7 cellular contexts compared by ENCODE assay signal in genomic region chr10:124728071-124728829, GRCh38. TPM values are rescaled to one million over a fixed set of nuclear protein-coding genes. Genes with fewer than 3 reads are reported as not detected.
DNase-seq lines count a peak whose midpoint lies in the region; ATAC-seq and TF ChIP-seq lines count a peak whose summit lies in the region.

No MANE protein-coding gene starts in this region.

- H3K4me1 ChIP-seq in hepatocyte (ENCODE audit: insufficient read depth) (peaks cover 38% of the 10 kb centered on the region), BE2C (peaks cover 8% of the 10 kb centered on the region; the same call in 1 of the 2 replicates)

- 78% methylated on average over 14 of the region's 14 CpGs for WGBS in hepatocyte (ENCODE audit: low lambda C conversion rate, missing lambda C conversion rate)

- peak overlapping the region; percentile 55 for H3K27ac ChIP-seq in hepatocyte

- H3K9me3 Mint-ChIP-seq in activated CD4-positive, alpha-beta memory T cell treated with anti-CD3 and anti-CD28 coated beads, Interleukin-2, amount 10 ng/mL, durations not matched to agents 7 days and 5 days, result no peaks in the 10 kb centered on the region
- H3K9me3 Mint-ChIP-seq in stimulated activated memory B cell treated with anti-CD40 and anti-IgM and Interleukin-4, amounts not matched to agents 10 μg/mL and 1 μg/mL and 100 μg/mL, for 72 hours, result no peaks in the 10 kb centered on the region

- H3K27ac Mint-ChIP-seq in activated CD4-positive, alpha-beta memory T cell treated with anti-CD3 and anti-CD28 coated beads, Interleukin-2, amount 10 ng/mL, durations not matched to agents 7 days and 5 days, result peak overlapping the region; percentile 73
- H3K27ac Mint-ChIP-seq in stimulated activated memory B cell treated with anti-CD40 and anti-IgM and Interleukin-4, amounts not matched to agents 10 μg/mL and 1 μg/mL and 100 μg/mL, for 72 hours, result peak overlapping the region; percentile 91

- H3K4me1 Mint-ChIP-seq in activated CD4-positive, alpha-beta memory T cell treated with anti-CD3 and anti-CD28 coated beads, Interleukin-2, amount 10 ng/mL, durations not matched to agents 7 days and 5 days, result peaks cover 91% of the 10 kb centered on the region
- peaks cover 87% of the 10 kb centered on the region for H3K4me1 Mint-ChIP-seq in stimulated activated memory B cell treated with anti-CD40 and anti-IgM and Interleukin-4, amounts not matched to agents 10 μg/mL and 1 μg/mL and 100 μg/mL, for 72 hours

- H3K4me3 Mint-ChIP-seq in activated CD4-positive, alpha-beta memory T cell treated with anti-CD3 and anti-CD28 coated beads, Interleukin-2, amount 10 ng/mL, durations not matched to agents 7 days and 5 days, result no peak overlapping the region
- H3K4me3 Mint-ChIP-seq in stimulated activated memory B cell treated with anti-CD40 and anti-IgM and Interleukin-4, amounts not matched to agents 10 μg/mL and 1 μg/mL and 100 μg/mL, for 72 hours, result peak overlapping the region; percentile 61

- H3K27me3 ChIP-seq in hepatocyte, result no peaks in the 10 kb centered on the region
- H3K27me3 ChIP-seq in BE2C, result no peaks in the 10 kb centered on the region

- peaks cover 12% of the 10 kb centered on the region for H4K20me1 ChIP-seq in hepatocyte (ENCODE audit: insufficient read depth, poor library complexity, severe bottlenecking)

- H3K9me2 ChIP-seq in hepatocyte (replicated peaks; ENCODE audit: insufficient read depth), result no peaks in the 10 kb centered on the region

- no peak overlapping the region for H2AFZ ChIP-seq in hepatocyte

- POLR2A ChIA-PET in activated CD4-positive, alpha-beta memory T cell treated with anti-CD3 and anti-CD28 coated beads, Interleukin-2, amount 10 ng/mL, durations not matched to agents 7 days and 5 days (lab: Charles Lee), result interaction anchor here (1.2 to 12.1 kb wide), 3 partner anchors 8 to 81 kb away, joined by 5 to 238 read pairs (median 5); no protein-coding TSS in a partner anchor

- CTCF ChIA-PET in activated CD4-positive, alpha-beta memory T cell treated with anti-CD3 and anti-CD28 coated beads, Interleukin-2, amount 10 ng/mL, durations not matched to agents 7 days and 5 days (lab: Charles Lee), result interaction anchor here (1.2 to 7.8 kb wide), 5 partner anchors 9 to 101 kb away, joined by 3 to 63 read pairs (median 4); no protein-coding TSS in a partner anchor

- H3K36me3 ChIP-seq in hepatocyte (replicated peaks; ENCODE audit: insufficient read depth, low read depth) (no peaks in the 10 kb centered on the region), BE2C (peaks cover 3% of the 10 kb centered on the region; the same call in 1 of the 2 replicates)

- H3K4me3 ChIP-seq in hepatocyte (no peak overlapping the region), BE2C (ENCODE audit: low read depth, low read length) (no peak overlapping the region)

- H3K27me3 Mint-ChIP-seq in activated CD4-positive, alpha-beta memory T cell treated with anti-CD3 and anti-CD28 coated beads, Interleukin-2, amount 10 ng/mL, durations not matched to agents 7 days and 5 days, result no peaks in the 10 kb centered on the region
- no peaks in the 10 kb centered on the region for H3K27me3 Mint-ChIP-seq in stimulated activated memory B cell treated with anti-CD40 and anti-IgM and Interleukin-4, amounts not matched to agents 10 μg/mL and 1 μg/mL and 100 μg/mL, for 72 hours

- H3K9me3 ChIP-seq in hepatocyte (ENCODE audit: low read depth), result no peaks in the 10 kb centered on the region
- no peaks in the 10 kb centered on the region for H3K9me3 ChIP-seq in BE2C

- H3K4me2 ChIP-seq in hepatocyte, result no peak overlapping the region

- peaks cover 87% of the 10 kb centered on the region for H3K79me2 ChIP-seq in hepatocyte

- no peak for DNase-seq in activated CD4-positive, alpha-beta memory T cell treated with anti-CD3 and anti-CD28 coated beads, Interleukin-2, amount 10 ng/mL, durations not matched to agents 7 days and 5 days
- DNase-seq in hepatocyte (ENCODE audit: low spot score) (no peak), NCI-H1417 treated with DMSO at 0.1 percent for 48 hours (lab: John Stamatoyannopoulos, UW) (no peak), BE2C (no peak), NCI-H2227 (lab: John Stamatoyannopoulos, UW; ENCODE audit: unreplicated experiment) (no peak)

- H3K36me3 Mint-ChIP-seq in activated CD4-positive, alpha-beta memory T cell treated with anti-CD3 and anti-CD28 coated beads, Interleukin-2, amount 10 ng/mL, durations not matched to agents 7 days and 5 days (ENCODE audit: low read depth), result peaks cover 63% of the 10 kb centered on the region
- H3K36me3 Mint-ChIP-seq in stimulated activated memory B cell treated with anti-CD40 and anti-IgM and Interleukin-4, amounts not matched to agents 10 μg/mL and 1 μg/mL and 100 μg/mL, for 72 hours, result peaks cover 12% of the 10 kb centered on the region

- peak; percentile 34 for ATAC-seq in HG03342 (IDR thresholded peaks at IDR 0.05; ENCODE audit: unreplicated experiment)
- ATAC-seq in stimulated activated memory B cell treated with anti-CD40 and anti-IgM and Interleukin-4, amounts not matched to agents 10 μg/mL and 1 μg/mL and 100 μg/mL, for 72 hours, result peak; percentile 80

- TF ChIP-seq CTCF in hepatocyte (IDR thresholded peaks at IDR 0.05; ENCODE audit: poor library complexity), result no peak
- no peak for TF ChIP-seq CTCF in BE2C (IDR thresholded peaks at IDR 0.05; ENCODE audit: low read depth, low read length)

RNA-seq across cellular contexts. Expression of gene FAM53B, which starts 15.9 kb away (rescaled TPM):
- 10 to 100 TPM; 44.9 to 46.6 TPM for total RNA-seq in activated CD4-positive, alpha-beta memory T cell treated with anti-CD3 and anti-CD28 coated beads, Interleukin-2, amount 10 ng/mL, durations not matched to agents 7 days and 5 days
- 20.6 and 23.6 TPM in 2 replicates for total RNA-seq in hepatocyte
- 9.1 and 10.3 TPM in 2 replicates for polyA plus RNA-seq in hepatocyte
- 22.9 TPM for polyA plus RNA-seq in BE2C (2012; ENCODE audit: insufficient read depth, insufficient read length, low read depth)
